In genomic region chr7:974172-974571, GRCh38 we compare ENCODE assay signal across 10 cellular contexts. TPM values are rescaled to one million over a fixed set of nuclear protein-coding genes. Genes with fewer than 3 reads are reported as not detected.
DNase-seq lines count a peak whose midpoint lies in the region; ATAC-seq and TF ChIP-seq lines count a peak whose summit lies in the region.
"Had no signal": no experiment of that assay in that cellular context is flagged by ENCODE, and none has a peak within 500 bp of the region (broad histone marks: within the 10 kb centered on the region; RNA-seq: fewer than 3 reads in every experiment).

No MANE protein-coding gene starts in this region.

- peaks cover 4 to 14% of the 10 kb centered on the region in 2 experiments; a peak in 3 of 4 replicates for H3K4me1 Mint-ChIP-seq in H9

- no peak overlapping the region for H2AFZ ChIP-seq in H9 (ENCODE audit: low read length)

- H3K23me2 ChIP-seq in H9 (ENCODE audit: insufficient read length, low read depth, low read length, poor library complexity, severe bottlenecking): peaks cover 3% of the 10 kb centered on the region

- no peaks in the 10 kb centered on the region for H3K9me3 Mint-ChIP-seq in H9

- H3K27me3 ChIP-seq in H9 (ENCODE audit: insufficient read depth, low read length) (no peaks in the 10 kb centered on the region), skeletal muscle satellite cell (ENCODE audit: control insufficient read depth, insufficient read depth, low read length) (no peaks in the 10 kb centered on the region)

- no peaks in the 10 kb centered on the region; the same call in 1 of the 2 replicates for H3K27me3 Mint-ChIP-seq in H9 (ENCODE audit: low read depth)

- no peak overlapping the region for H4K8ac ChIP-seq in H9 (replicated peaks; ENCODE audit: insufficient read length, low read depth, low read length)

- peaks cover 2% of the 10 kb centered on the region; the same call in 1 of the 2 replicates for H3K79me2 ChIP-seq in H9 (ENCODE audit: insufficient read depth, low read length)

- H3K23ac ChIP-seq in H9 (ENCODE audit: insufficient read length, low read depth, low read length): no peak overlapping the region

- H3K27ac ChIP-seq in H9 (ENCODE audit: insufficient read length, low read depth, low read length): no peak overlapping the region

- no peak overlapping the region for H2BK120ac ChIP-seq in H9 (ENCODE audit: low read depth, low read length, poor library complexity, severe bottlenecking)

- H3K18ac ChIP-seq in H9 (ENCODE audit: insufficient read length, low read depth, low read length): no peak overlapping the region

- DNase-seq in H9 (no peak), SW480 (ENCODE audit: low spot score) (peak; percentile 52), foreskin fibroblast (no peak), NCI-H1105 (lab: John Stamatoyannopoulos, UW) (no peak), epidermal melanocyte (ENCODE audit: insufficient read length, low spot score) (no peak), UCSD-AML1 (lab: John Stamatoyannopoulos, UW; ENCODE audit: unreplicated experiment) (no peak)

- peak overlapping the region; percentile 90 to 94 for H3K4me3 Mint-ChIP-seq in H9

- ATAC-seq in GM18870 (IDR thresholded peaks at IDR 0.05; ENCODE audit: unreplicated experiment): no peak

- H2BK15ac ChIP-seq in H9 (ENCODE audit: low read depth, low read length): no peak overlapping the region

- H3K56ac ChIP-seq in H9 (ENCODE audit: insufficient read length, low read depth, low read length): no peak overlapping the region

- H3K36me3 ChIP-seq in skeletal muscle satellite cell (ENCODE audit: insufficient read depth, low read length): peaks cover 33% of the 10 kb centered on the region

- H3T11ph ChIP-seq in H9 (ENCODE audit: low read length): no peak overlapping the region

- H3K4me3 ChIP-seq in foreskin fibroblast (ENCODE audit: low read depth in 1 of 2, low read length in 2 of 2): peak overlapping the region; percentile 77 to 100
- H3K4me3 ChIP-seq in skeletal muscle satellite cell (ENCODE audit: low read length): peak overlapping the region; percentile 98

- no peaks in the 10 kb centered on the region for H4K20me1 ChIP-seq in H9 (ENCODE audit: control insufficient read depth, insufficient read depth, insufficient read length)

- no peaks in the 10 kb centered on the region for H3K79me1 ChIP-seq in H9 (ENCODE audit: insufficient read depth, low read depth, low read length, poor library complexity, severe bottlenecking)

- H3K27ac Mint-ChIP-seq in H9: peak overlapping the region in 1 of 3 experiments; percentile 55; a peak in 1 of 7 replicates

- H3K9ac ChIP-seq in H9 (ENCODE audit: extremely low read depth, insufficient read length, low read length) (no peak overlapping the region), skeletal muscle satellite cell (ENCODE audit: low read depth, low read length) (peak overlapping the region; percentile 100)

- H3K4me2 ChIP-seq in H9 (ENCODE audit: insufficient read depth, insufficient read length, low read length): peak overlapping the region; percentile 68
- H3K4me2 ChIP-seq in skeletal muscle satellite cell (ENCODE audit: low read length): peak overlapping the region; percentile 81

- TF ChIP-seq CTCF in H9 (conservative IDR thresholded peaks at IDR 0.05): no peak
- no peak for TF ChIP-seq CTCF in foreskin fibroblast (IDR thresholded peaks at IDR 0.05; ENCODE audit: low read depth, low read length)

- no peak overlapping the region for H2BK5ac ChIP-seq in H9 (ENCODE audit: insufficient read length, low read length)

- no peak overlapping the region for H2BK20ac ChIP-seq in H9 (ENCODE audit: low read depth, low read length, poor library complexity, severe bottlenecking)

- H3K4me1 ChIP-seq in H9 (ENCODE audit: insufficient read depth, low read length) (no peaks in the 10 kb centered on the region), skeletal muscle satellite cell (ENCODE audit: control insufficient read depth, insufficient read depth, low read length) (peaks cover 3% of the 10 kb centered on the region)

- H3K36me3 Mint-ChIP-seq in H9 (ENCODE audit: insufficient read depth in 1 of 3, low read depth in 3 of 3): peaks cover 5 to 33% (median 24%) of the 10 kb centered on the region in 3 experiments; a peak in 6 of 7 replicates

- H4K5ac ChIP-seq in H9 (ENCODE audit: insufficient read length, low read depth, low read length): no peak overlapping the region

- H3K9me3 ChIP-seq in H9 (ENCODE audit: control insufficient read depth, low read depth, low read length) (no peaks in the 10 kb centered on the region), skeletal muscle satellite cell (replicated peaks; ENCODE audit: low read length) (no peaks in the 10 kb centered on the region)

- no peak overlapping the region for H3K4ac ChIP-seq in H9 (ENCODE audit: low read depth, low read length)

- H2BK12ac ChIP-seq in H9 (ENCODE audit: insufficient read length, low read depth, low read length): no peak overlapping the region

- H3K14ac ChIP-seq in H9 (ENCODE audit: insufficient read depth, low read length): no peak overlapping the region

- no peak overlapping the region for H2AK5ac ChIP-seq in H9 (ENCODE audit: insufficient read length, low read length)

- WGBS in H9 (ENCODE audit: extremely low coverage, insufficient read length, low lambda C conversion rate): no CpG with 5 or more reads among the region's 7 CpGs

- H4K91ac ChIP-seq in H9 (ENCODE audit: insufficient read length, low read depth, low read length): no peak overlapping the region

RNA-seq across cellular contexts. Expression of gene COX19, which starts 1.2 kb away (rescaled TPM):
- total RNA-seq in H9 (2021): 10.2 and 12.3 TPM in 2 replicates
- 5.9 and 7.1 TPM in 2 replicates for total RNA-seq in skeletal muscle satellite cell (2012; rRNA removed)

RNA-seq across cellular contexts. Expression of gene CYP2W1, which starts 8.8 kb away (rescaled TPM):
- not detected in 2 replicates for total RNA-seq in H9 (2021)
- not detected in 2 replicates for total RNA-seq in skeletal muscle satellite cell (2012; rRNA removed)
- total RNA-seq: LHCN-M2, lung microvascular endothelial cell had no signal

RNA-seq across cellular contexts. Expression of gene ADAP1, which starts 19.7 kb away (rescaled TPM):
- 6.2 and 6.8 TPM in 2 replicates for total RNA-seq in H9 (2021)
- 1.0 and 1.7 TPM in 2 replicates for total RNA-seq in skeletal muscle satellite cell (2012; rRNA removed)
